In genomic region chr11:61697764-61698163, GRCh38 we compare ENCODE assay signal across 1 cellular context.
TF ChIP-seq lines count a peak whose summit lies in the region.

No MANE protein-coding gene starts in this region.

TF ChIP-seq in H1, 55 proteins besides CTCF, POLR2A, EP300 and RAD21:
- TF ChIP-seq ATF3 (IDR thresholded peaks at IDR 0.05; ENCODE audit: insufficient read depth, low read depth, low read length), result no peak
- no peak for TF ChIP-seq SP2 (IDR thresholded peaks at IDR 0.05; ENCODE audit: low read length)
- TF ChIP-seq SIX5 (IDR thresholded peaks at IDR 0.05; ENCODE audit: low read depth, low read length), result no peak
- TF ChIP-seq CTBP2 (IDR thresholded peaks at IDR 0.05; ENCODE audit: borderline replicate concordance, insufficient read depth, insufficient read length, low read length), result no peak
- TF ChIP-seq JUND (IDR thresholded peaks at IDR 0.05; ENCODE audit: low read length), result no peak
- no peak for TF ChIP-seq RXRA (IDR thresholded peaks at IDR 0.05; ENCODE audit: insufficient read depth, low read depth, low read length)
- TF ChIP-seq EGR1 (IDR thresholded peaks at IDR 0.05; ENCODE audit: borderline replicate concordance, low read depth, low read length), result no peak
- no peak for TF ChIP-seq TAF1 (IDR thresholded peaks at IDR 0.05; ENCODE audit: low read depth, low read length)
- no peak for TF ChIP-seq SP1 (IDR thresholded peaks at IDR 0.05; ENCODE audit: low read depth, low read length)
- no peak for TF ChIP-seq NANOG (IDR thresholded peaks at IDR 0.05; ENCODE audit: insufficient read depth, low read depth, low read length, poor library complexity, severe bottlenecking)
- no peak for TF ChIP-seq ZNF274 (IDR thresholded peaks at IDR 0.05; ENCODE audit: borderline replicate concordance, extremely low read depth, low read length)
- no peak for TF ChIP-seq SP4 (IDR thresholded peaks at IDR 0.05; ENCODE audit: low read length)
- no peak for TF ChIP-seq CBX5 (IDR thresholded peaks at IDR 0.05; ENCODE audit: low read depth, low read length)
- no peak for TF ChIP-seq YY1 (IDR thresholded peaks at IDR 0.05; ENCODE audit: low read depth, low read length)
- no peak for TF ChIP-seq MAFK (IDR thresholded peaks at IDR 0.05; ENCODE audit: low read depth, low read length)
